9 cellular contexts compared by ENCODE assay signal in genomic region chr19:17687857-17688784, GRCh38. TPM values are rescaled to one million over a fixed set of nuclear protein-coding genes. Genes with fewer than 3 reads are reported as not detected.
DNase-seq lines count a peak whose midpoint lies in the region; ATAC-seq lines count a peak whose summit lies in the region.
"Had no signal": no experiment of that assay in that cellular context is flagged by ENCODE, and none has a peak within 500 bp of the region (broad histone marks: within the 10 kb centered on the region; RNA-seq: fewer than 3 reads in every experiment).

TSS of gene UNC13A (minus strand) at chr19:17688354. CDS start at chr19:17688199, 155 bp downstream.

- no peaks in the 10 kb centered on the region for H3K79me1 ChIP-seq in trophoblast cell (ENCODE audit: low read length)

- H3K79me2 ChIP-seq in trophoblast cell (ENCODE audit: control insufficient read depth, insufficient read depth, low read length, poor library complexity), result no peaks in the 10 kb centered on the region

- H3K4me2 ChIP-seq in trophoblast cell (ENCODE audit: low read length), result peak within 1 kb of the TSS; percentile 56

- peaks cover 18% of the 10 kb centered on the region for H3K27me3 ChIP-seq in trophoblast cell (ENCODE audit: insufficient read depth, low read length)

- no peak within 1 kb of the TSS for H2BK5ac ChIP-seq in trophoblast cell (ENCODE audit: low read depth, low read length, poor library complexity)

- no peaks in the 10 kb centered on the region for H3K36me3 ChIP-seq in trophoblast cell (ENCODE audit: control insufficient read depth in 1 of 2, insufficient read depth in 2 of 2, low read length in 2 of 2)
- H3K36me3 ChIP-seq: BLaER1 had no signal

- H3K23ac ChIP-seq in trophoblast cell (ENCODE audit: low read length), result no peak within 1 kb of the TSS

- H2AFZ ChIP-seq in trophoblast cell (ENCODE audit: insufficient read depth, low read length, poor library complexity), result no peak within 1 kb of the TSS

- no peak within 1 kb of the TSS for H2BK120ac ChIP-seq in trophoblast cell (ENCODE audit: insufficient read depth, low read length, poor library complexity)

- H4K12ac ChIP-seq in trophoblast cell (ENCODE audit: low read depth, low read length), result no peak within 1 kb of the TSS

- no CpG with 5 or more reads among the region's 77 CpGs for WGBS in trophoblast cell (ENCODE audit: extremely low coverage, insufficient coverage, insufficient read length)

- H4K91ac ChIP-seq in trophoblast cell (ENCODE audit: low read depth, low read length), result no peak within 1 kb of the TSS

- no peak within 1 kb of the TSS for H2BK12ac ChIP-seq in trophoblast cell (ENCODE audit: low read length)

- no peak within 1 kb of the TSS for H3K14ac ChIP-seq in trophoblast cell (ENCODE audit: low read length)

- peak within 1 kb of the TSS; percentile 58 for H3K4me3 ChIP-seq in trophoblast cell (ENCODE audit: low read depth, low read length)
- H3K4me3 ChIP-seq: BLaER1 had no signal

- H3K27ac ChIP-seq in trophoblast cell (ENCODE audit: low read depth, low read length), result no peak within 1 kb of the TSS
- H3K27ac ChIP-seq: BLaER1 had no signal

- H3K18ac ChIP-seq in trophoblast cell (ENCODE audit: low read length), result no peak within 1 kb of the TSS

- no peak within 1 kb of the TSS for H3K9ac ChIP-seq in trophoblast cell (ENCODE audit: low read length)
- H3K9ac ChIP-seq: BLaER1 had no signal

- no peak for ATAC-seq in HG02870 (IDR thresholded peaks at IDR 0.05; ENCODE audit: unreplicated experiment)

- H2AK5ac ChIP-seq in trophoblast cell (ENCODE audit: low read length), result no peak within 1 kb of the TSS

- DNase-seq in NCI-H2029 (lab: John Stamatoyannopoulos, UW) (peak; percentile 31), NCI-H2029 treated with DMSO at 0.1 percent for 48 hours (lab: John Stamatoyannopoulos, UW) (no peak), NCI-H748 treated with DMSO at 0.1 percent for 48 hours (lab: John Stamatoyannopoulos, UW) (peak; percentile 1), glomerular visceral epithelial cell (ENCODE audit: extremely low spot score) (peak; percentile 29), trophoblast cell (peak; percentile 7 to 65), amniotic stem cell (lab: John Stamatoyannopoulos, UW) (no peak)
- DNase-seq in activated T-helper 9 cell treated with anti-CD3 and anti-CD28 coated beads, Interleukin-2, amount 50 U/mL, for 16 hours (ENCODE audit: low read depth), result peak; percentile 15

- no peak within 1 kb of the TSS for H3K4ac ChIP-seq in trophoblast cell (ENCODE audit: low read depth, low read length)

- H4K8ac ChIP-seq in trophoblast cell (ENCODE audit: low read depth, low read length), result no peak within 1 kb of the TSS

- H3K4me1 ChIP-seq in trophoblast cell (ENCODE audit: control insufficient read depth in 1 of 2, insufficient read depth in 2 of 2, low read length in 2 of 2), result peaks cover 3 to 5% of the 10 kb centered on the region in 2 experiments

- H3K9me3 ChIP-seq in trophoblast cell (ENCODE audit: insufficient read depth, low read depth, low read length), result no peaks in the 10 kb centered on the region
- H3K9me3 ChIP-seq: BLaER1 had no signal

RNA-seq across cellular contexts. Expression of gene UNC13A, which starts in this region (rescaled TPM):
- polyA plus RNA-seq in trophoblast cell (2013), result 0.01 and 0.03 TPM in 2 replicates

Comparison
In these comparisons a context has a peak if more than half of its experiments do, and no peak if none do; other contexts are left out.
1. DNase-seq: peak in NCI-H2029 (single experiment), NCI-H748 treated with DMSO at 0.1 percent for 48 hours (single experiment), activated T-helper 9 cell treated with anti-CD3 and anti-CD28 coated beads, Interleukin-2, amount 50 U/mL, for 16 hours (single experiment), glomerular visceral epithelial cell (single experiment) and trophoblast cell (2 of 2); none in NCI-H2029 treated with DMSO at 0.1 percent for 48 hours (single experiment) and amniotic stem cell (single experiment).